13 cellular contexts compared by ENCODE assay signal in the genomic region with DNA sequence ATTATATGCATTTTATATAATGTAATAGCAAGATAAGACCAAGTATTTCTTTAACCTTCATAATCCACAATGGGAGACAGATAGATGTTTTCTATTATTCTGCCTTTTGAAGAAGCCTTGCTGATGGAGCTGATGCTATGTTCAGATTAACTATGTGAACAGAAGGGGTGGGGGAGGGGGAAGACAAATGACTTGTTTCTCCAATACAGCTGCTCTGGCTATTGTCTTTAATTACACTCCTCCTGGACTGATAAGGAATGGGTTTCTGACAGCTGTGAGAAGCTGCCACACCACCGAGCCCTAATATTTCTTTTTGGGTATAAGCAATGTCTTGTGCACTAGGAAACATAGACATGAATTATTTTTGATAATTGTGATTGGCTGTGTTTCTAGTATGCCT.
"Had no signal": no experiment of that assay in that cellular context is flagged by ENCODE, and none has a peak within 500 bp of the region (broad histone marks: within the 10 kb centered on the region; RNA-seq: fewer than 3 reads in every experiment).

No MANE protein-coding gene starts in this region.

- H3K4me3 ChIP-seq: colonic mucosa, gastrocnemius medialis, left lung, right atrium auricular region, tibial artery, uterus had no signal

- DNase-seq: activated CD4-positive, alpha-beta T cell treated with anti-CD3 and anti-CD28 coated beads for 48 hours; activated CD8-positive, alpha-beta memory T cell treated with anti-CD3 and anti-CD28 coated beads for 24 hours; activated naive CD4-positive, alpha-beta T cell treated with anti-CD3 and anti-CD28 coated beads, Interleukin-2, amount 10 ng/mL, durations not matched to agents 7 days and 5 days; caudate nucleus; colonic mucosa; effector CD8-positive, alpha-beta T cell; gastrocnemius medialis; left lung; tibial artery; uterus had no signal

- H3K27ac ChIP-seq: colonic mucosa, gastrocnemius medialis, left lung, parathyroid adenoma, right atrium auricular region, tibial artery, uterus had no signal

- H3K4me1 ChIP-seq: colonic mucosa, gastrocnemius medialis, left lung, parathyroid adenoma, right atrium auricular region, tibial artery, uterus had no signal

- ATAC-seq: gastrocnemius medialis; left lung; stimulated activated effector memory CD8-positive, alpha-beta T cell treated with anti-CD3 and anti-CD28 coated beads, Interleukin-12 subunit alpha, Interleukin-12 subunit beta, amount 100 ng/mL, for 72 hours had no signal

- H3K36me3 ChIP-seq: colonic mucosa, gastrocnemius medialis, left lung, right atrium auricular region, tibial artery, uterus had no signal

- H3K27me3 ChIP-seq: colonic mucosa, gastrocnemius medialis, right atrium auricular region, tibial artery, uterus had no signal

- H3K9me3 ChIP-seq: colonic mucosa, gastrocnemius medialis, uterus had no signal
